12 cellular contexts compared by ENCODE assay signal in genomic region chr16:23754594-23755483, GRCh38. TPM values are rescaled to one million over a fixed set of nuclear protein-coding genes. Genes with fewer than 3 reads are reported as not detected.
DNase-seq lines count a peak whose midpoint lies in the region; ATAC-seq and TF ChIP-seq lines count a peak whose summit lies in the region.
"Had no signal": no experiment of that assay in that cellular context is flagged by ENCODE, and none has a peak within 500 bp of the region (broad histone marks: within the 10 kb centered on the region; RNA-seq: fewer than 3 reads in every experiment).

TSS of gene CHP2 (plus strand) at chr16:23755026. CDS start at chr16:23755050, 24 bp downstream.

- intact Hi-C loops in colonic mucosa (cut with DNase I) (no loop called here), lower leg skin (cut with DNase I; ENCODE audit: low total_unique reads) (loop anchor here (10.0 kb wide), 1 partner anchor 50 kb away; no protein-coding TSS in a partner anchor), testis (cut with DNase I; ENCODE audit: low total_unique reads) (no loop called here)

- H3K27me3 ChIP-seq in colonic mucosa = peaks cover 8% of the 10 kb centered on the region
- no peaks in the 10 kb centered on the region for H3K27me3 ChIP-seq in testis

- ATAC-seq in GM18520 (IDR thresholded peaks at IDR 0.05; ENCODE audit: unreplicated experiment) = no peak

- H3K9me3 ChIP-seq in colonic mucosa (no peaks in the 10 kb centered on the region), testis (no peaks in the 10 kb centered on the region)
- H3K9me3 ChIP-seq: right lobe of liver had no signal

- H3K27ac ChIP-seq in colonic mucosa (peak within 1 kb of the TSS; percentile 75), testis (no peak within 1 kb of the TSS)
- H3K27ac ChIP-seq: right lobe of liver had no signal

- H3K36me3 ChIP-seq in colonic mucosa (no peaks in the 10 kb centered on the region), testis (ENCODE audit: low read depth, missing control alignments) (no peaks in the 10 kb centered on the region)
- H3K36me3 ChIP-seq: right lobe of liver had no signal

- TF ChIP-seq POLR2A in lower leg skin (IDR thresholded peaks at IDR 0.05) (no peak), testis (IDR thresholded peaks at IDR 0.05) (no peak)

- H3K9ac ChIP-seq in colonic mucosa (ENCODE audit: low read depth in 2 of 2, low read length in 2 of 2) = peak within 1 kb of the TSS; percentile 66 to 85

- H3K4me3 ChIP-seq in colonic mucosa (peak within 1 kb of the TSS; percentile 57), lower leg skin (ENCODE audit: low read depth, poor library complexity, severe bottlenecking) (peak within 1 kb of the TSS; percentile 6), testis (peak within 1 kb of the TSS; percentile 12 to 29)

- peak; percentile 7 for DNase-seq in NCI-H82 (lab: John Stamatoyannopoulos, UW)
- DNase-seq in NCI-H82 treated with DMSO at 0.1 percent for 48 hours (lab: John Stamatoyannopoulos, UW; ENCODE audit: unreplicated experiment) = no peak
- peak; percentile 78 for DNase-seq in colonic mucosa
- DNase-seq in lower leg skin (ENCODE audit: low spot score in 2 of 2) = peak in 1 of 2 donors; percentile 84
- peak; percentile 26 for DNase-seq in testis
- DNase-seq in NK-92 treated with Interleukin-12 subunit alpha and Interleukin-12 subunit beta, amount 100 ng/mL, for 24 hours (lab: John Stamatoyannopoulos, UW) = no peak
- DNase-seq in SHP77 (lab: John Stamatoyannopoulos, UW) = no peak
- DNase-seq: HFFc6 had no signal

- H3K4me1 ChIP-seq in colonic mucosa (no peaks in the 10 kb centered on the region), testis (peaks cover 8% of the 10 kb centered on the region)

- 7 to 8% methylated on average over 36 to 49 of the region's 80 CpGs for WGBS in lower leg skin, 2 donors
- WGBS in testis, 2 donors = 5 to 6% methylated on average over 15 to 80 of the region's 80 CpGs

- no peak for TF ChIP-seq CTCF in colonic mucosa (IDR thresholded peaks at IDR 0.05)
- no peak for TF ChIP-seq CTCF in lower leg skin (IDR thresholded peaks at IDR 0.05)
- no peak for TF ChIP-seq CTCF in testis (IDR thresholded peaks at IDR 0.05)

RNA-seq across cellular contexts. Expression of gene CHP2, which starts in this region (rescaled TPM):
- total RNA-seq in colonic mucosa = 100 to 1,000 TPM in 1 of 2 donors, 10 to 100 TPM in 1; 36.0 to 261 TPM
- total RNA-seq in lower leg skin = 100 to 1,000 TPM; 120 to 176 (median 134) TPM
- total RNA-seq in testis = 1 to 10 TPM; 2.4 to 5.7 TPM
- 8.0 TPM for polyA plus RNA-seq in testis (ENCODE audit: insufficient read depth, low read depth, low replicate concordance)
- total RNA-seq: glomerular endothelial cell, HFFc6, right lobe of liver had no signal
- polyA plus RNA-seq: AG04450 had no signal

Comparison
In these comparisons a context has a peak if more than half of its experiments do, and no peak if none do; other contexts are left out.
1. RNA of gene CHP2 (total RNA-seq): 36.0 to 261 TPM in colonic mucosa and 120 to 176 TPM in lower leg skin; 2.4 to 5.7 TPM in testis; every median in the first group is over 4 times any median in the second.
2. DNase-seq: peak in NCI-H82 (single experiment), colonic mucosa (single experiment) and testis (single experiment); none in NCI-H82 treated with DMSO at 0.1 percent for 48 hours (single experiment), NK-92 treated with Interleukin-12 subunit alpha and Interleukin-12 subunit beta, amount 100 ng/mL, for 24 hours (single experiment) and SHP77 (0 of 2).
3. H3K4me3 ChIP-seq: peak in every context shown above with its lines; median percentile 57 in colonic mucosa; 20 in testis; 6 in lower leg skin.